1 cellular context compared by ENCODE assay signal in genomic region chr4:155592568-155593343, GRCh38.
TF ChIP-seq lines count a peak whose summit lies in the region.

No MANE protein-coding gene starts in this region.

TF ChIP-seq in SK-N-SH treated with all-trans-retinoic acid at 6 μM for 48 hours, 23 proteins besides CTCF, POLR2A, EP300 and RAD21 (continued from another document):
- TF ChIP-seq ZNF565 (CRISPR knock-in tag; conservative IDR thresholded peaks at IDR 0.05; ENCODE audit: low read depth): no peak
- TF ChIP-seq RARB (CRISPR knock-in tag; IDR thresholded peaks at IDR 0.05): no peak
- peak; percentile 84 for TF ChIP-seq ISL1 (CRISPR knock-in tag; IDR thresholded peaks at IDR 0.05)
